1 cellular context compared by ENCODE assay signal in genomic region chr2:147843864-147844690, GRCh38.
TF ChIP-seq lines count a peak whose summit lies in the region.

No MANE protein-coding gene starts in this region.

TF ChIP-seq in HepG2, 621 proteins besides CTCF, POLR2A, EP300 and RAD21 (continued from another document and continues in another):
- TF ChIP-seq KAT7 (CRISPR knock-in tag; IDR thresholded peaks at IDR 0.05; ENCODE audit: borderline replicate concordance) (0 out of 2 replicates have a peak, but pooled peaks have one; percentile 45), KDM5B (CRISPR knock-in tag; IDR thresholded peaks at IDR 0.05; ENCODE audit: borderline replicate concordance) (peak; percentile 94), ZNF468 (CRISPR knock-in tag; IDR thresholded peaks at IDR 0.05) (0 out of 2 replicates have a peak, but pooled peaks have one; percentile 51), MYPOP (CRISPR knock-in tag; IDR thresholded peaks at IDR 0.05) (peak; percentile 70; the same call in 1 of the 2 replicates), PHF21A (CRISPR knock-in tag; IDR thresholded peaks at IDR 0.05) (0 out of 2 replicates have a peak, but pooled peaks have one; percentile 1), NKX3-1 (CRISPR knock-in tag; IDR thresholded peaks at IDR 0.05) (peak; percentile 94), ZNF792 (CRISPR knock-in tag; IDR thresholded peaks at IDR 0.05) (peak; percentile 82), ZBTB43 (CRISPR knock-in tag; conservative IDR thresholded peaks at IDR 0.05) (peak; percentile 74; the same call in 1 of the 2 replicates), TARDBP (CRISPR knock-in tag; IDR thresholded peaks at IDR 0.05) (peak; percentile 70), E2F2 (CRISPR knock-in tag; IDR thresholded peaks at IDR 0.05; ENCODE audit: borderline replicate concordance) (peak; percentile 91; the same call in 1 of the 2 replicates), ZNF224 (CRISPR knock-in tag; IDR thresholded peaks at IDR 0.05) (no peak), GATA4 (IDR thresholded peaks at IDR 0.05; ENCODE audit: borderline replicate concordance, low read depth) (0 out of 2 replicates have a peak, but pooled peaks have one; percentile 60), PAWR (CRISPR knock-in tag; IDR thresholded peaks at IDR 0.05; ENCODE audit: borderline replicate concordance) (no peak), ZNF367 (CRISPR knock-in tag; IDR thresholded peaks at IDR 0.05; ENCODE audit: borderline replicate concordance) (peak; percentile 41; the same call in 1 of the 2 replicates), FOSL2 (CRISPR knock-in tag; IDR thresholded peaks at IDR 0.05) (peak; percentile 17; the same call in 1 of the 2 replicates), MTA1 (CRISPR knock-in tag; IDR thresholded peaks at IDR 0.05; ENCODE audit: borderline replicate concordance) (peak; percentile 76; the same call in 1 of the 2 replicates), ZNF564 (CRISPR knock-in tag; IDR thresholded peaks at IDR 0.05) (no peak), AGO2 (optimal IDR thresholded peaks at IDR 0.05; ENCODE audit: low read depth, low read length) (peak; percentile 91), REPIN1 (CRISPR knock-in tag; IDR thresholded peaks at IDR 0.05; ENCODE audit: borderline replicate concordance, low read depth) (peak; percentile 94), CHD4 (IDR thresholded peaks at IDR 0.05; ENCODE audit: borderline replicate concordance, low read length) (no peak), DNMT3B (CRISPR knock-in tag; conservative IDR thresholded peaks at IDR 0.05) (0 out of 2 replicates have a peak, but pooled peaks have one; percentile 74), HMG20B (CRISPR knock-in tag; conservative IDR thresholded peaks at IDR 0.05) (0 out of 2 replicates have a peak, but pooled peaks have one; percentile 18), RBM39 (IDR thresholded peaks at IDR 0.05; ENCODE audit: low read depth, low read length, poor library complexity, severe bottlenecking) (no peak), HES4 (CRISPR knock-in tag; IDR thresholded peaks at IDR 0.05; ENCODE audit: borderline replicate concordance) (peak; percentile 87; the same call in 1 of the 2 replicates), ZFP62 (CRISPR knock-in tag; IDR thresholded peaks at IDR 0.05) (no peak), RBAK (CRISPR knock-in tag; IDR thresholded peaks at IDR 0.05) (no peak), ZMAT3 (CRISPR knock-in tag; conservative IDR thresholded peaks at IDR 0.05) (peak; percentile 89), MYC (CRISPR knock-in tag; IDR thresholded peaks at IDR 0.05; ENCODE audit: borderline replicate concordance) (peak; percentile 66), ZFP36L1 (CRISPR knock-in tag; IDR thresholded peaks at IDR 0.05) (no peak), ZNF740 (CRISPR knock-in tag; IDR thresholded peaks at IDR 0.05) (peak; percentile 56; the same call in 1 of the 2 replicates), FOXC1 (CRISPR knock-in tag; IDR thresholded peaks at IDR 0.05; ENCODE audit: borderline replicate concordance) (peak; percentile 68; the same call in 1 of the 2 replicates), ZSCAN25 (CRISPR knock-in tag; IDR thresholded peaks at IDR 0.05) (peak; percentile 32; the same call in 1 of the 2 replicates), ZNF496 (CRISPR knock-in tag; IDR thresholded peaks at IDR 0.05; ENCODE audit: insufficient replicate concordance) (no peak), SP2 (CRISPR knock-in tag; IDR thresholded peaks at IDR 0.05) (peak; percentile 55), MAFG (CRISPR knock-in tag; IDR thresholded peaks at IDR 0.05) (no peak), RXRB (CRISPR knock-in tag; IDR thresholded peaks at IDR 0.05; ENCODE audit: borderline replicate concordance) (peak; percentile 15; the same call in 1 of the 2 replicates), NR2F6 (IDR thresholded peaks at IDR 0.05) (no peak), NR2F6 (CRISPR knock-in tag; IDR thresholded peaks at IDR 0.05) (peak; percentile 43; the same call in 1 of the 2 replicates), MIXL1 (CRISPR knock-in tag; IDR thresholded peaks at IDR 0.05) (no peak), ZMYM2 (CRISPR knock-in tag; IDR thresholded peaks at IDR 0.05) (0 out of 2 replicates have a peak, but pooled peaks have one; percentile 2), SP1 (IDR thresholded peaks at IDR 0.05) (no peak), SP1 (CRISPR knock-in tag; IDR thresholded peaks at IDR 0.05) (peak; percentile 57; the same call in 1 of the 2 replicates), ZNF747 (CRISPR knock-in tag; IDR thresholded peaks at IDR 0.05; ENCODE audit: borderline replicate concordance) (no peak), SMAD3 (CRISPR knock-in tag; IDR thresholded peaks at IDR 0.05) (peak; percentile 87; the same call in 1 of the 2 replicates), ZNF276 (CRISPR knock-in tag; IDR thresholded peaks at IDR 0.05; ENCODE audit: low read depth) (no peak; the same call in none of the 2 replicates), MBNL3 (CRISPR knock-in tag; conservative IDR thresholded peaks at IDR 0.05) (no peak), STAG1 (CRISPR knock-in tag; IDR thresholded peaks at IDR 0.05) (0 out of 2 replicates have a peak, but pooled peaks have one; percentile 7), ZNF614 (CRISPR knock-in tag; IDR thresholded peaks at IDR 0.05; ENCODE audit: borderline replicate concordance) (no peak), ZNF275 (CRISPR knock-in tag; IDR thresholded peaks at IDR 0.05; ENCODE audit: borderline replicate concordance) (peak; percentile 83; the same call in 1 of the 2 replicates), REXO4 (CRISPR knock-in tag; IDR thresholded peaks at IDR 0.05; ENCODE audit: borderline replicate concordance) (peak; percentile 61; the same call in 1 of the 2 replicates), ZFP36 (IDR thresholded peaks at IDR 0.05; ENCODE audit: borderline replicate concordance, low read depth, low read length, partially characterized antibody) (no peak), NR1H2 (CRISPR knock-in tag; IDR thresholded peaks at IDR 0.05; ENCODE audit: borderline replicate concordance, low read depth) (no peak), ZFP36L2 (CRISPR knock-in tag; IDR thresholded peaks at IDR 0.05) (no peak), MXI1 (IDR thresholded peaks at IDR 0.05; ENCODE audit: borderline replicate concordance, low read depth, low read length) (peak; percentile 54; the same call in 1 of the 3 replicates), MED13 (CRISPR knock-in tag; IDR thresholded peaks at IDR 0.05) (peak; percentile 73), MBD4 (IDR thresholded peaks at IDR 0.05; ENCODE audit: borderline replicate concordance, low read length) (no peak)
- TF ChIP-seq, protein P1, sequence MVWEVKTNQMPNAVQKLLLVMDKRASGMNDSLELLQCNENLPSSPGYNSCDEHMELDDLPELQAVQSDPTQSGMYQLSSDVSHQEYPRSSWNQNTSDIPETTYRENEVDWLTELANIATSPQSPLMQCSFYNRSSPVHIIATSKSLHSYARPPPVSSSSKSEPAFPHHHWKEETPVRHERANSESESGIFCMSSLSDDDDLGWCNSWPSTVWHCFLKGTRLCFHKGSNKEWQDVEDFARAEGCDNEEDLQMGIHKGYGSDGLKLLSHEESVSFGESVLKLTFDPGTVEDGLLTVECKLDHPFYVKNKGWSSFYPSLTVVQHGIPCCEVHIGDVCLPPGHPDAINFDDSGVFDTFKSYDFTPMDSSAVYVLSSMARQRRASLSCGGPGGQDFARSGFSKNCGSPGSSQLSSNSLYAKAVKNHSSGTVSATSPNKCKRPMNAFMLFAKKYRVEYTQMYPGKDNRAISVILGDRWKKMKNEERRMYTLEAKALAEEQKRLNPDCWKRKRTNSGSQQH (CRISPR knock-in tag; IDR thresholded peaks at IDR 0.05; ENCODE audit: low read depth), result peak; percentile 75; the same call in 1 of the 2 replicates
- TF ChIP-seq, protein P2, sequence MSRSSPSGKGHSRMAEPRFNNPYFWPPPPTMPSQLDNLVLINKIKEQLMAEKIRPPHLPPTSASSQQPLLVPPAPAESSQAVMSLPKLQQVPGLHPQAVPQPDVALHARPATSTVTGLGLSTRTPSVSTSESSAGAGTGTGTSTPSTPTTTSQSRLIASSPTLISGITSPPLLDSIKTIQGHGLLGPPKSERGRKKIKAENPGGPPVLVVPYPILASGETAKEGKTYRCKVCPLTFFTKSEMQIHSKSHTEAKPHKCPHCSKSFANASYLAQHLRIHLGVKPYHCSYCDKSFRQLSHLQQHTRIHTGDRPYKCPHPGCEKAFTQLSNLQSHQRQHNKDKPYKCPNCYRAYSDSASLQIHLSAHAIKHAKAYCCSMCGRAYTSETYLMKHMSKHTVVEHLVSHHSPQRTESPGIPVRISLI (CRISPR knock-in tag; IDR thresholded peaks at IDR 0.05; ENCODE audit: borderline replicate concordance), result 0 out of 2 replicates have a peak, but pooled peaks have one; percentile 7
- TF ChIP-seq, protein P3, sequence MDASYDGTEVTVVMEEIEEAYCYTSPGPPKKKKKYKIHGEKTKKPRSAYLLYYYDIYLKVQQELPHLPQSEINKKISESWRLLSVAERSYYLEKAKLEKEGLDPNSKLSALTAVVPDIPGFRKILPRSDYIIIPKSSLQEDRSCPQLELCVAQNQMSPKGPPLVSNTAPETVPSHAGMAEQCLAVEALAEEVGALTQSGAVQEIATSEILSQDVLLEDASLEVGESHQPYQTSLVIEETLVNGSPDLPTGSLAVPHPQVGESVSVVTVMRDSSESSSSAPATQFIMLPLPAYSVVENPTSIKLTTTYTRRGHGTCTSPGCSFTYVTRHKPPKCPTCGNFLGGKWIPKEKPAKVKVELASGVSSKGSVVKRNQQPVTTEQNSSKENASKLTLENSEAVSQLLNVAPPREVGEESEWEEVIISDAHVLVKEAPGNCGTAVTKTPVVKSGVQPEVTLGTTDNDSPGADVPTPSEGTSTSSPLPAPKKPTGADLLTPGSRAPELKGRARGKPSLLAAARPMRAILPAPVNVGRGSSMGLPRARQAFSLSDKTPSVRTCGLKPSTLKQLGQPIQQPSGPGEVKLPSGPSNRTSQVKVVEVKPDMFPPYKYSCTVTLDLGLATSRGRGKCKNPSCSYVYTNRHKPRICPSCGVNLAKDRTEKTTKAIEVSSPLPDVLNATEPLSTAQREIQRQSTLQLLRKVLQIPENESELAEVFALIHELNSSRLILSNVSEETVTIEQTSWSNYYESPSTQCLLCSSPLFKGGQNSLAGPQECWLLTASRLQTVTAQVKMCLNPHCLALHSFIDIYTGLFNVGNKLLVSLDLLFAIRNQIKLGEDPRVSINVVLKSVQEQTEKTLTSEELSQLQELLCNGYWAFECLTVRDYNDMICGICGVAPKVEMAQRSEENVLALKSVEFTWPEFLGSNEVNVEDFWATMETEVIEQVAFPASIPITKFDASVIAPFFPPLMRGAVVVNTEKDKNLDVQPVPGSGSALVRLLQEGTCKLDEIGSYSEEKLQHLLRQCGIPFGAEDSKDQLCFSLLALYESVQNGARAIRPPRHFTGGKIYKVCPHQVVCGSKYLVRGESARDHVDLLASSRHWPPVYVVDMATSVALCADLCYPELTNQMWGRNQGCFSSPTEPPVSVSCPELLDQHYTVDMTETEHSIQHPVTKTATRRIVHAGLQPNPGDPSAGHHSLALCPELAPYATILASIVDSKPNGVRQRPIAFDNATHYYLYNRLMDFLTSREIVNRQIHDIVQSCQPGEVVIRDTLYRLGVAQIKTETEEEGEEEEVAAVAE (CRISPR knock-in tag; IDR thresholded peaks at IDR 0.05; ENCODE audit: borderline replicate concordance), result 0 out of 2 replicates have a peak, but pooled peaks have one; percentile 26
